26 cellular contexts compared by ENCODE assay signal in genomic region chr2:201924453-201924852, GRCh38.
"Had no signal": no experiment of that assay in that cellular context is flagged by ENCODE, and none has a peak within 500 bp of the region (broad histone marks: within the 10 kb centered on the region; RNA-seq: fewer than 3 reads in every experiment).

No MANE protein-coding gene starts in this region.

- DNase-seq: activated CD4-positive, alpha-beta T cell treated with anti-CD3 and anti-CD28 coated beads for 36 hours; activated CD8-positive, alpha-beta memory T cell treated with anti-CD3 and anti-CD28 coated beads, Interleukin-2, amount 50 U/mL, for 4 hours; activated CD8-positive, alpha-beta T cell treated with anti-CD3 and anti-CD28 coated beads for 36 hours; activated gamma-delta T cell treated with Interleukin-2 at 50 U/mL for 16 hours; activated naive CD4-positive, alpha-beta T cell treated with anti-CD3 and anti-CD28 coated beads, Interleukin-2, amount 10 ng/mL, durations not matched to agents 7 days and 5 days; activated naive CD8-positive, alpha-beta T cell treated with anti-CD3 and anti-CD28 coated beads, Interleukin-2, amount 10 ng/mL, durations not matched to agents 7 days and 5 days; activated T-cell treated with anti-CD3 and anti-CD28 coated beads, Interleukin-2, amount 50 U/mL, for 72 hours; adrenal gland; body of pancreas; KBM-7; NCI-H1092; NCI-H1930; NCI-H2171; NCI-H2227 treated with DMSO at 0.1 percent for 48 hours; NCI-H446 treated with DMSO at 0.1 percent for 48 hours; NCI-H526; Peyer's patch; Right ventricle myocardium superior; SJCRH30; SK-N-SH; T-helper 1 cell; WERI-Rb-1 had no signal

- H3K4me3 ChIP-seq: adrenal gland, ascending aorta, body of pancreas, Peyer's patch, SJCRH30 had no signal

- H3K9me3 ChIP-seq: adrenal gland, ascending aorta, body of pancreas, Peyer's patch, SJCRH30, SK-N-SH had no signal

- H3K9me2 ChIP-seq: SK-N-SH had no signal

- H3K36me3 Mint-ChIP-seq: activated naive CD4-positive, alpha-beta T cell treated with anti-CD3 and anti-CD28 coated beads, Interleukin-2, amount 10 ng/mL, durations not matched to agents 7 days and 5 days; activated naive CD8-positive, alpha-beta T cell treated with anti-CD3 and anti-CD28 coated beads, Interleukin-2, amount 10 ng/mL, durations not matched to agents 7 days and 5 days had no signal

- H3K4me3 Mint-ChIP-seq: activated CD4-positive, alpha-beta T cell treated with anti-CD3 and anti-CD28 coated beads for 36 hours; activated CD8-positive, alpha-beta T cell treated with anti-CD3 and anti-CD28 coated beads for 36 hours; activated naive CD4-positive, alpha-beta T cell treated with anti-CD3 and anti-CD28 coated beads, Interleukin-2, amount 10 ng/mL, durations not matched to agents 7 days and 5 days; activated naive CD8-positive, alpha-beta T cell treated with anti-CD3 and anti-CD28 coated beads, Interleukin-2, amount 10 ng/mL, durations not matched to agents 7 days and 5 days; activated T-cell treated with anti-CD3 and anti-CD28 coated beads, Interleukin-2, amount 50 U/mL, for 72 hours; central memory CD8-positive, alpha-beta T cell had no signal

- H3K27me3 ChIP-seq: adrenal gland, ascending aorta, body of pancreas, Peyer's patch, SJCRH30 had no signal

- H3K4me1 Mint-ChIP-seq: activated CD4-positive, alpha-beta T cell treated with anti-CD3 and anti-CD28 coated beads for 36 hours; activated naive CD4-positive, alpha-beta T cell treated with anti-CD3 and anti-CD28 coated beads, Interleukin-2, amount 10 ng/mL, durations not matched to agents 7 days and 5 days; activated naive CD8-positive, alpha-beta T cell treated with anti-CD3 and anti-CD28 coated beads, Interleukin-2, amount 10 ng/mL, durations not matched to agents 7 days and 5 days; central memory CD8-positive, alpha-beta T cell had no signal

- H3K4me2 ChIP-seq: SK-N-SH had no signal

- H3K27ac Mint-ChIP-seq: activated CD4-positive, alpha-beta T cell treated with anti-CD3 and anti-CD28 coated beads for 36 hours; activated CD8-positive, alpha-beta T cell treated with anti-CD3 and anti-CD28 coated beads for 36 hours; activated naive CD4-positive, alpha-beta T cell treated with anti-CD3 and anti-CD28 coated beads, Interleukin-2, amount 10 ng/mL, durations not matched to agents 7 days and 5 days; activated naive CD8-positive, alpha-beta T cell treated with anti-CD3 and anti-CD28 coated beads, Interleukin-2, amount 10 ng/mL, durations not matched to agents 7 days and 5 days; activated T-cell treated with anti-CD3 and anti-CD28 coated beads, Interleukin-2, amount 50 U/mL, for 72 hours; activated T-helper 2 cell treated with anti-CD3 and anti-CD28 coated beads, Interferon-gamma antibody, Interleukin-2, Interleukin-4, amounts not matched to agents 10 μg/mL and 5 μg/mL and 100 μg/mL, durations not matched to agents 14 hours and 24 hours and 36 hours had no signal

- H3K9ac ChIP-seq: SK-N-SH had no signal

- H3K9me3 Mint-ChIP-seq: activated T-helper 2 cell treated with anti-CD3 and anti-CD28 coated beads, Interferon-gamma antibody, Interleukin-2, Interleukin-4, amounts not matched to agents 10 μg/mL and 5 μg/mL and 100 μg/mL, durations not matched to agents 14 hours and 24 hours and 36 hours; central memory CD8-positive, alpha-beta T cell had no signal

- ATAC-seq: activated CD4-positive, alpha-beta T cell treated with anti-CD3 and anti-CD28 coated beads for 36 hours; activated CD8-positive, alpha-beta T cell treated with anti-CD3 and anti-CD28 coated beads for 36 hours; activated T-cell treated with anti-CD3 and anti-CD28 coated beads, Interleukin-2, amount 50 U/mL, for 72 hours; body of pancreas had no signal

- H3K36me3 ChIP-seq: adrenal gland, ascending aorta, Peyer's patch, SJCRH30, WERI-Rb-1 had no signal

- H3K27ac ChIP-seq: adrenal gland, ascending aorta, body of pancreas, Peyer's patch, RWPE1, SJCRH30, WERI-Rb-1 had no signal

- H3K4me1 ChIP-seq: adrenal gland, ascending aorta, body of pancreas, Peyer's patch had no signal
